Comparison of ENCODE assay signal across 8 cellular contexts in genomic region chr6:68958327-68958726, GRCh38.
A peak's percentile ranks its signal among the peaks of the same experiment; 100 is the strongest.
DNase-seq lines count a peak whose midpoint lies in the region; ATAC-seq, FAIRE-seq and TF ChIP-seq lines count a peak whose summit lies in the region.

No MANE protein-coding gene starts in this region.

- no peak overlapping the region for H3K4me3 ChIP-seq in upper lobe of right lung

- DNase-seq in SKM-1 treated with dmso at 0.1 percent for 144 hours (lab: John Stamatoyannopoulos, UW; ENCODE audit: unreplicated experiment) = peak; percentile 16
- DNase-seq in SKM-1 (lab: John Stamatoyannopoulos, UW; ENCODE audit: unreplicated experiment) = no peak
- DNase-seq in NCI-H69 (lab: John Stamatoyannopoulos, UW) = peak; percentile 12
- no peak for DNase-seq in upper lobe of right lung
- DNase-seq in HuH-7 (ENCODE audit: low spot score) = no peak
- no peak for DNase-seq in activated CD8-positive, alpha-beta memory T cell treated with anti-CD3 and anti-CD28 coated beads, Interleukin-2, amount 50 U/mL, for 48 hours

- no peaks in the 10 kb centered on the region for H3K36me3 ChIP-seq in upper lobe of right lung

- ATAC-seq in upper lobe of right lung = no peak
- no peak for ATAC-seq in HG03439 (IDR thresholded peaks at IDR 0.05; ENCODE audit: unreplicated experiment)

- no peaks in the 10 kb centered on the region for H3K4me1 ChIP-seq in upper lobe of right lung

- peak; percentile 79 for FAIRE-seq in endometrium (lab: Jason Lieb, UNC)

- H3K27me3 ChIP-seq in upper lobe of right lung = no peaks in the 10 kb centered on the region

- H3K27ac ChIP-seq in upper lobe of right lung = no peak overlapping the region

- no peaks in the 10 kb centered on the region for H3K9me3 ChIP-seq in upper lobe of right lung

- peak; percentile 15 for TF ChIP-seq CTCF in upper lobe of right lung (IDR thresholded peaks at IDR 0.05)

- intact Hi-C loops in upper lobe of right lung (cut with DNase I) = no loop called here

Comparison
In these comparisons a context has a peak if more than half of its experiments do, and no peak if none do; other contexts are left out.
1. DNase-seq: peak in SKM-1 treated with dmso at 0.1 percent for 144 hours (single experiment) and NCI-H69 (single experiment); none in SKM-1 (single experiment), upper lobe of right lung (single experiment), HuH-7 (single experiment) and activated CD8-positive, alpha-beta memory T cell treated with anti-CD3 and anti-CD28 coated beads, Interleukin-2, amount 50 U/mL, for 48 hours (single experiment).